1 cellular context compared by ENCODE assay signal in genomic region chr4:17511041-17511949, GRCh38.
TF ChIP-seq lines count a peak whose summit lies in the region.

No MANE protein-coding gene starts in this region.

TF ChIP-seq in K562, 482 proteins besides CTCF, POLR2A, EP300 and RAD21 (continued from another document and continues in another):
- TF ChIP-seq ZBTB40 (IDR thresholded peaks at IDR 0.05) = no peak
- TF ChIP-seq ZBTB40 (CRISPR knock-in tag; IDR thresholded peaks at IDR 0.05) = no peak
- no peak for TF ChIP-seq MTA1 (IDR thresholded peaks at IDR 0.05; ENCODE audit: borderline replicate concordance)
- peak in 1 of 2 experiments; percentile 51; a peak in 1 of 4 replicates for TF ChIP-seq HDAC1 (IDR thresholded peaks at IDR 0.05)
- TF ChIP-seq, protein P1, sequence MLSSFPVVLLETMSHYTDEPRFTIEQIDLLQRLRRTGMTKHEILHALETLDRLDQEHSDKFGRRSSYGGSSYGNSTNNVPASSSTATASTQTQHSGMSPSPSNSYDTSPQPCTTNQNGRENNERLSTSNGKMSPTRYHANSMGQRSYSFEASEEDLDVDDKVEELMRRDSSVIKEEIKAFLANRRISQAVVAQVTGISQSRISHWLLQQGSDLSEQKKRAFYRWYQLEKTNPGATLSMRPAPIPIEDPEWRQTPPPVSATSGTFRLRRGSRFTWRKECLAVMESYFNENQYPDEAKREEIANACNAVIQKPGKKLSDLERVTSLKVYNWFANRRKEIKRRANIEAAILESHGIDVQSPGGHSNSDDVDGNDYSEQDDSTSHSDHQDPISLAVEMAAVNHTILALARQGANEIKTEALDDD (IDR thresholded peaks at IDR 0.05) = no peak
- TF ChIP-seq PURB (CRISPR knock-in tag; IDR thresholded peaks at IDR 0.05; ENCODE audit: low read depth) = no peak
- no peak for TF ChIP-seq U2AF1 (optimal IDR thresholded peaks at IDR 0.05; ENCODE audit: low read depth, low read length)
- TF ChIP-seq ZNF699 (CRISPR knock-in tag; IDR thresholded peaks at IDR 0.05; ENCODE audit: insufficient replicate concordance) = no peak
- no peak for TF ChIP-seq JUND (IDR thresholded peaks at IDR 0.05; ENCODE audit: borderline replicate concordance, low read depth, low read length)
- no peak for TF ChIP-seq JUND (tag; IDR thresholded peaks at IDR 0.05; ENCODE audit: borderline replicate concordance, low read depth, low read length)
- TF ChIP-seq, protein P2, sequence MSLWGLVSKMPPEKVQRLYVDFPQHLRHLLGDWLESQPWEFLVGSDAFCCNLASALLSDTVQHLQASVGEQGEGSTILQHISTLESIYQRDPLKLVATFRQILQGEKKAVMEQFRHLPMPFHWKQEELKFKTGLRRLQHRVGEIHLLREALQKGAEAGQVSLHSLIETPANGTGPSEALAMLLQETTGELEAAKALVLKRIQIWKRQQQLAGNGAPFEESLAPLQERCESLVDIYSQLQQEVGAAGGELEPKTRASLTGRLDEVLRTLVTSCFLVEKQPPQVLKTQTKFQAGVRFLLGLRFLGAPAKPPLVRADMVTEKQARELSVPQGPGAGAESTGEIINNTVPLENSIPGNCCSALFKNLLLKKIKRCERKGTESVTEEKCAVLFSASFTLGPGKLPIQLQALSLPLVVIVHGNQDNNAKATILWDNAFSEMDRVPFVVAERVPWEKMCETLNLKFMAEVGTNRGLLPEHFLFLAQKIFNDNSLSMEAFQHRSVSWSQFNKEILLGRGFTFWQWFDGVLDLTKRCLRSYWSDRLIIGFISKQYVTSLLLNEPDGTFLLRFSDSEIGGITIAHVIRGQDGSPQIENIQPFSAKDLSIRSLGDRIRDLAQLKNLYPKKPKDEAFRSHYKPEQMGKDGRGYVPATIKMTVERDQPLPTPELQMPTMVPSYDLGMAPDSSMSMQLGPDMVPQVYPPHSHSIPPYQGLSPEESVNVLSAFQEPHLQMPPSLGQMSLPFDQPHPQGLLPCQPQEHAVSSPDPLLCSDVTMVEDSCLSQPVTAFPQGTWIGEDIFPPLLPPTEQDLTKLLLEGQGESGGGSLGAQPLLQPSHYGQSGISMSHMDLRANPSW (CRISPR knock-in tag; IDR thresholded peaks at IDR 0.05) = no peak
- TF ChIP-seq, protein P3, sequence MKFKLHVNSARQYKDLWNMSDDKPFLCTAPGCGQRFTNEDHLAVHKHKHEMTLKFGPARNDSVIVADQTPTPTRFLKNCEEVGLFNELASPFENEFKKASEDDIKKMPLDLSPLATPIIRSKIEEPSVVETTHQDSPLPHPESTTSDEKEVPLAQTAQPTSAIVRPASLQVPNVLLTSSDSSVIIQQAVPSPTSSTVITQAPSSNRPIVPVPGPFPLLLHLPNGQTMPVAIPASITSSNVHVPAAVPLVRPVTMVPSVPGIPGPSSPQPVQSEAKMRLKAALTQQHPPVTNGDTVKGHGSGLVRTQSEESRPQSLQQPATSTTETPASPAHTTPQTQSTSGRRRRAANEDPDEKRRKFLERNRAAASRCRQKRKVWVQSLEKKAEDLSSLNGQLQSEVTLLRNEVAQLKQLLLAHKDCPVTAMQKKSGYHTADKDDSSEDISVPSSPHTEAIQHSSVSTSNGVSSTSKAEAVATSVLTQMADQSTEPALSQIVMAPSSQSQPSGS (CRISPR knock-in tag; IDR thresholded peaks at IDR 0.05) = no peak
- TF ChIP-seq CREB1 (IDR thresholded peaks at IDR 0.05) = no peak
- TF ChIP-seq CREB1 (CRISPR knock-in tag; IDR thresholded peaks at IDR 0.05) = 0 out of 2 replicates have a peak, but pooled peaks have one; percentile 26
- no peak for TF ChIP-seq REST (CRISPR knock-in tag; IDR thresholded peaks at IDR 0.05; ENCODE audit: low read depth)
- TF ChIP-seq, protein P4, sequence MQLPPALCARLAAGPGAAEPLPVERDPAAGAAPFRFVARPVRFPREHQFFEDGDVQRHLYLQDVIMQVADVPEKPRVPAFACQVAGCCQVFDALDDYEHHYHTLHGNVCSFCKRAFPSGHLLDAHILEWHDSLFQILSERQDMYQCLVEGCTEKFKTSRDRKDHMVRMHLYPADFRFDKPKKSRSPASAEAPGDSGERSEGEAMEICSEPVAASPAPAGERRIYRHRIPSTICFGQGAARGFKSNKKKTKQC (CRISPR knock-in tag; IDR thresholded peaks at IDR 0.05) = no peak
- TF ChIP-seq CTCFL (IDR thresholded peaks at IDR 0.05; ENCODE audit: borderline replicate concordance, insufficient read depth, low read depth, low read length, poor library complexity, severe bottlenecking) = no peak
- TF ChIP-seq SAFB2 (IDR thresholded peaks at IDR 0.05; ENCODE audit: borderline replicate concordance, low read depth, low read length, severe bottlenecking) = no peak
- TF ChIP-seq KHSRP (IDR thresholded peaks at IDR 0.05) = no peak
- peak; percentile 75 to 79 for TF ChIP-seq NRF1 (conservative IDR thresholded peaks at IDR 0.05 in 1 of 2, IDR thresholded peaks at IDR 0.05 in 1 of 2)
- TF ChIP-seq FOXP1 (CRISPR knock-in tag; IDR thresholded peaks at IDR 0.05) = no peak
- TF ChIP-seq HNRNPK (IDR thresholded peaks at IDR 0.05; ENCODE audit: low read depth, low read length, poor library complexity, severe bottlenecking) = no peak
- peak; percentile 75 for TF ChIP-seq EP400 (IDR thresholded peaks at IDR 0.05)
- TF ChIP-seq TOE1 (IDR thresholded peaks at IDR 0.05; ENCODE audit: borderline replicate concordance) = no peak
- no peak for TF ChIP-seq TOE1 (CRISPR knock-in tag; IDR thresholded peaks at IDR 0.05; ENCODE audit: borderline replicate concordance, low read depth)
- no peak for TF ChIP-seq ZNF584 (CRISPR knock-in tag; IDR thresholded peaks at IDR 0.05; ENCODE audit: low read depth)
- TF ChIP-seq ZNF316 (IDR thresholded peaks at IDR 0.05) = 0 out of 2 replicates have a peak, but pooled peaks have one; percentile 24
- no peak for TF ChIP-seq ZC3H4 (CRISPR knock-in tag; IDR thresholded peaks at IDR 0.05; ENCODE audit: borderline replicate concordance)
- no peak for TF ChIP-seq KDM5B (IDR thresholded peaks at IDR 0.05; ENCODE audit: insufficient replicate concordance, low read depth, low read length)
- no peak for TF ChIP-seq ZNF507 (tag; conservative IDR thresholded peaks at IDR 0.05)
- no peak for TF ChIP-seq ZNF583 (CRISPR knock-in tag; IDR thresholded peaks at IDR 0.05)
- no peak for TF ChIP-seq EHMT2 (IDR thresholded peaks at IDR 0.05)
- TF ChIP-seq NR2C1 (IDR thresholded peaks at IDR 0.05) = no peak
- 0 out of 2 replicates have a peak, but pooled peaks have one; percentile 16 for TF ChIP-seq NR2C1 (tag; IDR thresholded peaks at IDR 0.05)
- no peak for TF ChIP-seq PYGO2 (tag; IDR thresholded peaks at IDR 0.05)
- TF ChIP-seq, protein P5, sequence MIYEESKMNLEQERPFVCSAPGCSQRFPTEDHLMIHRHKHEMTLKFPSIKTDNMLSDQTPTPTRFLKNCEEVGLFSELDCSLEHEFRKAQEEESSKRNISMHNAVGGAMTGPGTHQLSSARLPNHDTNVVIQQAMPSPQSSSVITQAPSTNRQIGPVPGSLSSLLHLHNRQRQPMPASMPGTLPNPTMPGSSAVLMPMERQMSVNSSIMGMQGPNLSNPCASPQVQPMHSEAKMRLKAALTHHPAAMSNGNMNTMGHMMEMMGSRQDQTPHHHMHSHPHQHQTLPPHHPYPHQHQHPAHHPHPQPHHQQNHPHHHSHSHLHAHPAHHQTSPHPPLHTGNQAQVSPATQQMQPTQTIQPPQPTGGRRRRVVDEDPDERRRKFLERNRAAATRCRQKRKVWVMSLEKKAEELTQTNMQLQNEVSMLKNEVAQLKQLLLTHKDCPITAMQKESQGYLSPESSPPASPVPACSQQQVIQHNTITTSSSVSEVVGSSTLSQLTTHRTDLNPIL (CRISPR knock-in tag; IDR thresholded peaks at IDR 0.05) = no peak
- no peak for TF ChIP-seq ZNF175 (CRISPR knock-in tag; IDR thresholded peaks at IDR 0.05; ENCODE audit: low read depth)
- TF ChIP-seq ZSCAN29 (IDR thresholded peaks at IDR 0.05) = peak; percentile 78
- no peak for TF ChIP-seq TCFL5 (CRISPR knock-in tag; conservative IDR thresholded peaks at IDR 0.05)
- TF ChIP-seq SAP30 (IDR thresholded peaks at IDR 0.05; ENCODE audit: borderline replicate concordance, insufficient read depth, low read depth, low read length, poor library complexity, severe bottlenecking) = peak; percentile 27
- TF ChIP-seq XRCC4 (IDR thresholded peaks at IDR 0.05; ENCODE audit: extremely low read depth, insufficient read depth, insufficient read length) = no peak
- TF ChIP-seq KAT7 (CRISPR knock-in tag; IDR thresholded peaks at IDR 0.05; ENCODE audit: borderline replicate concordance) = no peak
